9 cellular contexts compared by ENCODE assay signal in the genomic region with DNA sequence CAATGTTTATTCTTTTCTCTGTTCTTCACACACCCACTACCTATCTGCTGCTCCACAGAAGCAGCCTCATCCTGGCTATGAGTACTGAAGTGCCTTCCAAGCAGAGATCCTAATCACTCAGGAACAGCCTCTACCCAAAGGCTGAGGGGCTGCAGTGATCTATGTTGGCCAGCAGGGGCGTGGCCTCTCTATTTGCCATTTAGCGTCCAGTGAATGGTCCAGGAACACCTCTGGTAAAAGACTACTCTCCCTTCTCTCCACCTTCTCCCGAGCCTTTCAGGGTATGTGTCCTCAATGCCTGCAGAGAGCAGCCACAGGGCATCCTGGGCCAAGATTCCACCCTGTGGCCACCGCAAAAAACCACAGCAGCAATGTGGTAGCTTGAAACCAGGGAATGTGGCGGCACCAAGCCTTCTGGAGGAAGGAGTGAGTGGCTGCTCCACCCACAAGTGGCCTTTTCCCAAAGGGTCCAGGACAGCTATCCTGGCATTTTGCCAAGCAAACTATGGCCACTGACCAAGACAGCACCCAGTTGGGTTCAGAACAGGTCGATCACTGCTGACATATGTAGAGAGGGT.
DNase-seq lines count a peak whose midpoint lies in the region; ATAC-seq and TF ChIP-seq lines count a peak whose summit lies in the region.
"Had no signal": no experiment of that assay in that cellular context is flagged by ENCODE, and none has a peak within 500 bp of the region (broad histone marks: within the 10 kb centered on the region; RNA-seq: fewer than 3 reads in every experiment).

No MANE protein-coding gene starts in this region.

- 0 out of 4 replicates have a peak, but pooled peaks of 1 of the 2 experiments have one; percentile 18 for TF ChIP-seq EP300 in SK-N-SH (IDR thresholded peaks at IDR 0.05; ENCODE audit: borderline replicate concordance in 1 of 2, low read depth in 1 of 2, low read length in 1 of 2)

- no peaks in the 10 kb centered on the region for H4K20me1 ChIP-seq in SK-N-SH (ENCODE audit: insufficient read depth)

- no peak overlapping the region for H3K27ac ChIP-seq in SK-N-SH (ENCODE audit: low read depth in 2 of 2, low read length in 1 of 2)

- no peaks in the 10 kb centered on the region for H3K9me2 ChIP-seq in SK-N-SH

- peaks cover 7% of the 10 kb centered on the region for H3F3A ChIP-seq in SK-N-SH (replicated peaks; ENCODE audit: insufficient read depth)

- POLR2A ChIA-PET in SK-N-SH (lab: Yijun Ruan, JAX), result no interaction called here

- peak; percentile 89 for TF ChIP-seq CTCF in SK-N-SH (IDR thresholded peaks at IDR 0.05)

- peak; percentile 67 for DNase-seq in activated CD8-positive, alpha-beta memory T cell treated with anti-CD3 and anti-CD28 coated beads for 24 hours
- DNase-seq in activated CD8-positive, alpha-beta memory T cell treated with anti-CD3 and anti-CD28 coated beads, Interleukin-2, amount 50 U/mL, for 48 hours, result no peak
- peak; percentile 80 for DNase-seq in SK-N-SH
- DNase-seq in cerebellum (ENCODE audit: low spot score), result peak; percentile 53
- DNase-seq in naive B cell, result no peak

- H3K9me3 Mint-ChIP-seq in naive B cell, result no peaks in the 10 kb centered on the region
- H3K9me3 Mint-ChIP-seq: dendritic cell treated with granulocyte-macrophage colony-stimulating factor and Interleukin-4, amounts not matched to agents 40 ng/mL and 50 ng/mL, for 4 days had no signal

- H3K4me1 Mint-ChIP-seq in naive B cell, result peaks cover 19 to 35% (median 28%) of the 10 kb centered on the region in 3 donors

- no peaks in the 10 kb centered on the region for H3K27me3 ChIP-seq in SK-N-SH (ENCODE audit: insufficient read depth)

- CTCF ChIA-PET in SK-N-SH (lab: Yijun Ruan, JAX), result interaction anchor here (0.9 to 13.6 kb wide), 46 partner anchors 10 to 465 kb away, joined by 3 to 356 read pairs (median 12); a partner anchor contains a TSS

- no peak overlapping the region; a peak in 1 of 4 replicates for H3K4me3 ChIP-seq in SK-N-SH (ENCODE audit: low read depth in 2 of 2, low read length in 1 of 2)

- H3K27ac Mint-ChIP-seq in naive B cell, result peak overlapping the region in 1 of 6 donors; percentile 64
- H3K27ac Mint-ChIP-seq: dendritic cell treated with granulocyte-macrophage colony-stimulating factor and Interleukin-4, amounts not matched to agents 40 ng/mL and 50 ng/mL, for 4 days had no signal

- H3K4me2 ChIP-seq in SK-N-SH, result no peak overlapping the region

- peaks cover 4 to 28% of the 10 kb centered on the region in 2 experiments; a peak in 2 of 4 replicates for H3K4me1 ChIP-seq in SK-N-SH (ENCODE audit: control insufficient read depth in 1 of 2, insufficient read depth in 2 of 2, low read depth in 1 of 2, low read length in 1 of 2)

- ATAC-seq in HG03520 (IDR thresholded peaks at IDR 0.05; ENCODE audit: unreplicated experiment), result peak; percentile 48
- peak; percentile 29 to 48 for ATAC-seq in naive B cell (ENCODE audit: low read depth in 2 of 2)
- ATAC-seq in HG03039 (IDR thresholded peaks at IDR 0.05; ENCODE audit: unreplicated experiment), result no peak
- no peak for ATAC-seq in HG02840 (IDR thresholded peaks at IDR 0.05; ENCODE audit: low FRiP score, unreplicated experiment)

- no peaks in the 10 kb centered on the region for H3K36me3 ChIP-seq in SK-N-SH (replicated peaks in 1 of 2; ENCODE audit: control insufficient read depth in 1 of 2, insufficient read depth in 2 of 2, low read length in 1 of 2)

- no peaks in the 10 kb centered on the region for H3K36me3 Mint-ChIP-seq in naive B cell

- no peak overlapping the region for H3K9ac ChIP-seq in SK-N-SH

- peak overlapping the region in 1 of 8 donors; percentile 25 for H3K4me3 Mint-ChIP-seq in naive B cell
- H3K4me3 Mint-ChIP-seq: dendritic cell treated with granulocyte-macrophage colony-stimulating factor and Interleukin-4, amounts not matched to agents 40 ng/mL and 50 ng/mL, for 4 days had no signal

- no peaks in the 10 kb centered on the region for H3K79me2 ChIP-seq in SK-N-SH (ENCODE audit: insufficient read depth)

- no peaks in the 10 kb centered on the region for H3K9me3 ChIP-seq in SK-N-SH

- TF ChIP-seq RAD21 in SK-N-SH (IDR thresholded peaks at IDR 0.05; ENCODE audit: low read length), result peak; percentile 60

- no peak overlapping the region for H2AFZ ChIP-seq in SK-N-SH (ENCODE audit: low read depth)

- peaks cover 0 to 8% (median 4%) of the 10 kb centered on the region in 3 donors for H3K27me3 Mint-ChIP-seq in naive B cell

- 60% methylated on average over 5 of the region's 6 CpGs for WGBS in SK-N-SH (ENCODE audit: low lambda C conversion rate)

TF ChIP-seq in SK-N-SH, 30 proteins besides CTCF, POLR2A, EP300 and RAD21:
- TF ChIP-seq SMC3 (IDR thresholded peaks at IDR 0.05; ENCODE audit: low read depth, low read length) (peak; percentile 55), GATA2 (CRISPR knock-in tag; IDR thresholded peaks at IDR 0.05) (peak; percentile 86), RCOR1 (IDR thresholded peaks at IDR 0.05; ENCODE audit: low read length) (peak; percentile 47; the same call in 1 of the 2 replicates), EZH2phosphoT487 (IDR thresholded peaks at IDR 0.05; ENCODE audit: borderline replicate concordance, low read depth) (no peak)
- TF ChIP-seq, protein P1, sequence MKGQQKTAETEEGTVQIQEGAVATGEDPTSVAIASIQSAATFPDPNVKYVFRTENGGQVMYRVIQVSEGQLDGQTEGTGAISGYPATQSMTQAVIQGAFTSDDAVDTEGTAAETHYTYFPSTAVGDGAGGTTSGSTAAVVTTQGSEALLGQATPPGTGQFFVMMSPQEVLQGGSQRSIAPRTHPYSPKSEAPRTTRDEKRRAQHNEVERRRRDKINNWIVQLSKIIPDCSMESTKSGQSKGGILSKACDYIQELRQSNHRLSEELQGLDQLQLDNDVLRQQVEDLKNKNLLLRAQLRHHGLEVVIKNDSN (IDR thresholded peaks at IDR 0.05; ENCODE audit: borderline replicate concordance, low read depth), result no peak
- TF ChIP-seq, protein P2, sequence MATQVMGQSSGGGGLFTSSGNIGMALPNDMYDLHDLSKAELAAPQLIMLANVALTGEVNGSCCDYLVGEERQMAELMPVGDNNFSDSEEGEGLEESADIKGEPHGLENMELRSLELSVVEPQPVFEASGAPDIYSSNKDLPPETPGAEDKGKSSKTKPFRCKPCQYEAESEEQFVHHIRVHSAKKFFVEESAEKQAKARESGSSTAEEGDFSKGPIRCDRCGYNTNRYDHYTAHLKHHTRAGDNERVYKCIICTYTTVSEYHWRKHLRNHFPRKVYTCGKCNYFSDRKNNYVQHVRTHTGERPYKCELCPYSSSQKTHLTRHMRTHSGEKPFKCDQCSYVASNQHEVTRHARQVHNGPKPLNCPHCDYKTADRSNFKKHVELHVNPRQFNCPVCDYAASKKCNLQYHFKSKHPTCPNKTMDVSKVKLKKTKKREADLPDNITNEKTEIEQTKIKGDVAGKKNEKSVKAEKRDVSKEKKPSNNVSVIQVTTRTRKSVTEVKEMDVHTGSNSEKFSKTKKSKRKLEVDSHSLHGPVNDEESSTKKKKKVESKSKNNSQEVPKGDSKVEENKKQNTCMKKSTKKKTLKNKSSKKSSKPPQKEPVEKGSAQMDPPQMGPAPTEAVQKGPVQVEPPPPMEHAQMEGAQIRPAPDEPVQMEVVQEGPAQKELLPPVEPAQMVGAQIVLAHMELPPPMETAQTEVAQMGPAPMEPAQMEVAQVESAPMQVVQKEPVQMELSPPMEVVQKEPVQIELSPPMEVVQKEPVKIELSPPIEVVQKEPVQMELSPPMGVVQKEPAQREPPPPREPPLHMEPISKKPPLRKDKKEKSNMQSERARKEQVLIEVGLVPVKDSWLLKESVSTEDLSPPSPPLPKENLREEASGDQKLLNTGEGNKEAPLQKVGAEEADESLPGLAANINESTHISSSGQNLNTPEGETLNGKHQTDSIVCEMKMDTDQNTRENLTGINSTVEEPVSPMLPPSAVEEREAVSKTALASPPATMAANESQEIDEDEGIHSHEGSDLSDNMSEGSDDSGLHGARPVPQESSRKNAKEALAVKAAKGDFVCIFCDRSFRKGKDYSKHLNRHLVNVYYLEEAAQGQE (IDR thresholded peaks at IDR 0.05; ENCODE audit: low read depth, low read length), result no peak

Comparison
In these comparisons a context has a peak if more than half of its experiments do, and no peak if none do; other contexts are left out.
1. DNase-seq: peak in activated CD8-positive, alpha-beta memory T cell treated with anti-CD3 and anti-CD28 coated beads for 24 hours (single experiment), SK-N-SH (single experiment) and cerebellum (single experiment); none in activated CD8-positive, alpha-beta memory T cell treated with anti-CD3 and anti-CD28 coated beads, Interleukin-2, amount 50 U/mL, for 48 hours (single experiment) and naive B cell (single experiment).
2. ATAC-seq: peak in HG03520 (single experiment) and naive B cell (2 of 2); none in HG03039 (single experiment) and HG02840 (single experiment).